In genomic region chr6:111204305-111204704, GRCh38 we compare ENCODE assay signal across 25 cellular contexts.
"Had no signal": no experiment of that assay in that cellular context is flagged by ENCODE, and none has a peak within 500 bp of the region (broad histone marks: within the 10 kb centered on the region; RNA-seq: fewer than 3 reads in every experiment).

No MANE protein-coding gene starts in this region.

- H3K36me3 ChIP-seq: brain microvascular endothelial cell had no signal

- H3K9me3 Mint-ChIP-seq: activated CD4-positive, alpha-beta memory T cell treated with anti-CD3 and anti-CD28 coated beads for 36 hours; activated CD4-positive, alpha-beta T cell treated with anti-CD3 and anti-CD28 coated beads, Interleukin-2, amount 10 ng/mL, durations not matched to agents 7 days and 5 days; activated naive CD4-positive, alpha-beta T cell treated with anti-CD3 and anti-CD28 coated beads for 36 hours; activated naive CD8-positive, alpha-beta T cell treated with anti-CD3 and anti-CD28 coated beads for 36 hours; activated T-cell treated with anti-CD3 and anti-CD28 coated beads, Interleukin-2, amount 50 U/mL, for 4 hours; IgD-negative memory B cell; T-cell had no signal

- H3K27ac Mint-ChIP-seq: activated CD4-positive, alpha-beta memory T cell treated with anti-CD3 and anti-CD28 coated beads for 36 hours; activated CD4-positive, alpha-beta T cell treated with anti-CD3 and anti-CD28 coated beads, Interleukin-2, amount 10 ng/mL, durations not matched to agents 7 days and 5 days; activated naive CD4-positive, alpha-beta T cell treated with anti-CD3 and anti-CD28 coated beads for 36 hours; activated naive CD8-positive, alpha-beta T cell treated with anti-CD3 and anti-CD28 coated beads for 36 hours; IgD-negative memory B cell; T-cell had no signal

- H3K27me3 ChIP-seq: brain microvascular endothelial cell had no signal

- H3K4me3 Mint-ChIP-seq: activated CD4-positive, alpha-beta memory T cell treated with anti-CD3 and anti-CD28 coated beads for 36 hours; activated CD4-positive, alpha-beta T cell treated with anti-CD3 and anti-CD28 coated beads, Interleukin-2, amount 10 ng/mL, durations not matched to agents 7 days and 5 days; activated naive CD4-positive, alpha-beta T cell treated with anti-CD3 and anti-CD28 coated beads for 36 hours; activated naive CD8-positive, alpha-beta T cell treated with anti-CD3 and anti-CD28 coated beads for 36 hours; activated T-cell treated with anti-CD3 and anti-CD28 coated beads, Interleukin-2, amount 50 U/mL, for 4 hours; IgD-negative memory B cell; T-cell had no signal

- H3K4me3 ChIP-seq: SK-N-MC had no signal

- H3K36me3 Mint-ChIP-seq: activated CD4-positive, alpha-beta memory T cell treated with anti-CD3 and anti-CD28 coated beads for 36 hours; activated naive CD8-positive, alpha-beta T cell treated with anti-CD3 and anti-CD28 coated beads for 36 hours; IgD-negative memory B cell; T-cell had no signal

- H3K27ac ChIP-seq: brain microvascular endothelial cell, SK-N-MC, VCaP had no signal

- DNase-seq: activated CD4-positive, alpha-beta memory T cell treated with anti-CD3 and anti-CD28 coated beads for 36 hours; activated CD4-positive, alpha-beta T cell treated with anti-CD3 and anti-CD28 coated beads, Interleukin-2, amount 10 ng/mL, durations not matched to agents 7 days and 5 days; activated CD4-positive, CD25-positive, alpha-beta regulatory T cell; activated CD8-positive, alpha-beta memory T cell treated with anti-CD3 and anti-CD28 coated beads for 24 hours; activated effector memory CD4-positive, alpha-beta T cell treated with anti-CD3 and anti-CD28 coated beads, Interleukin-2, amount 50 U/mL, for 16 hours; activated naive CD4-positive, alpha-beta T cell treated with anti-CD3 and anti-CD28 coated beads for 36 hours; activated naive CD8-positive, alpha-beta T cell treated with anti-CD3 and anti-CD28 coated beads for 36 hours; activated T-cell treated with anti-CD3 and anti-CD28 coated beads, Interleukin-2, amount 50 U/mL, for 4 hours; brain microvascular endothelial cell; caudate nucleus; KG1; NCI-H1092 treated with DMSO at 0.1 percent for 48 hours; NCI-H1417 treated with DMSO at 0.1 percent for 48 hours; NCI-H1694; NCI-H2029; NCI-H2107; NCI-H345; NCI-H510A; NCI-H526 treated with DMSO at 0.1 percent for 48 hours; T-cell; T-helper 2 cell; T1000 had no signal

- ATAC-seq: activated T-cell treated with anti-CD3 and anti-CD28 coated beads, Interleukin-2, amount 50 U/mL, for 4 hours; T-cell had no signal

- H3K27me3 Mint-ChIP-seq: activated CD4-positive, alpha-beta memory T cell treated with anti-CD3 and anti-CD28 coated beads for 36 hours; activated CD4-positive, alpha-beta T cell treated with anti-CD3 and anti-CD28 coated beads, Interleukin-2, amount 10 ng/mL, durations not matched to agents 7 days and 5 days; activated naive CD8-positive, alpha-beta T cell treated with anti-CD3 and anti-CD28 coated beads for 36 hours; IgD-negative memory B cell; T-cell had no signal
